Comparison of ENCODE assay signal across 29 cellular contexts in genomic region chr15:36901012-36901411, GRCh38.
"Had no signal": no experiment of that assay in that cellular context is flagged by ENCODE, and none has a peak within 500 bp of the region (broad histone marks: within the 10 kb centered on the region; RNA-seq: fewer than 3 reads in every experiment).

No MANE protein-coding gene starts in this region.

- H3K4me3 ChIP-seq: adrenal gland, SK-N-MC, smooth muscle cell, thyroid gland had no signal

- DNase-seq: activated CD4-positive, alpha-beta memory T cell treated with anti-CD3 and anti-CD28 coated beads for 36 hours; activated CD4-positive, alpha-beta T cell treated with anti-CD3 and anti-CD28 coated beads, Interleukin-2, amount 10 ng/mL, durations not matched to agents 24 days and 14 days; activated CD8-positive, alpha-beta memory T cell treated with anti-CD3 and anti-CD28 coated beads, Interleukin-2, amount 50 U/mL, for 4 hours; activated effector memory CD4-positive, alpha-beta T cell treated with anti-CD3 and anti-CD28 coated beads, Interleukin-2, amount 50 U/mL, for 16 hours; activated naive CD4-positive, alpha-beta T cell treated with anti-CD3 and anti-CD28 coated beads for 36 hours; activated naive CD8-positive, alpha-beta T cell treated with anti-CD3 and anti-CD28 coated beads for 36 hours; activated T-cell treated with anti-CD3 and anti-CD28 coated beads, Interleukin-2, amount 50 U/mL, for 1 hour; aorta; endodermal cell; foreskin melanocyte; left cardiac atrium; midbrain; naive thymus-derived CD8-positive, alpha-beta T cell; stimulated activated CD4-positive, alpha-beta T cell treated with anti-CD3 and anti-CD28 coated beads, Interleukin-1b, Interleukin-23, amount 100 ng/mL, for 48 hours; stimulated activated CD4-positive, alpha-beta T cell treated with anti-CD3 and anti-CD28 coated beads, Interleukin-4, amount 100 ng/mL, for 4 hours; stimulated activated CD8-positive, alpha-beta memory T cell treated with anti-CD3 and anti-CD28 coated beads, Interleukin-4, amount 100 ng/mL, for 48 hours; stimulated activated naive CD8-positive, alpha-beta T cell treated with anti-CD3 and anti-CD28 coated beads, Interleukin-15, amount 100 ng/mL, for 72 hours; T-helper 9 cell; thyroid gland; WERI-Rb-1 had no signal

- H3K9me3 ChIP-seq: adrenal gland, thyroid gland had no signal

- ATAC-seq: activated CD4-positive, CD25-positive, alpha-beta regulatory T cell treated with anti-CD3 and anti-CD28 coated beads, Interleukin-2, amount 50 U/mL, for 24 hours; esophagus mucosa; naive thymus-derived CD8-positive, alpha-beta T cell; stimulated activated memory B cell treated with anti-CD40 and anti-IgM and Interleukin-4, amounts not matched to agents 10 μg/mL and 1 μg/mL and 100 μg/mL, for 72 hours; stimulated activated naive CD8-positive, alpha-beta T cell treated with anti-CD3 and anti-CD28 coated beads, Interleukin-15, amount 100 ng/mL, for 72 hours had no signal

- H3K4me1 Mint-ChIP-seq: activated CD4-positive, alpha-beta T cell treated with anti-CD3 and anti-CD28 coated beads, Interleukin-2, amount 10 ng/mL, durations not matched to agents 24 days and 14 days; activated naive CD8-positive, alpha-beta T cell treated with anti-CD3 and anti-CD28 coated beads for 36 hours; central memory CD8-positive, alpha-beta T cell; naive thymus-derived CD8-positive, alpha-beta T cell; stimulated activated memory B cell treated with anti-CD40 and anti-IgM and Interleukin-4, amounts not matched to agents 10 μg/mL and 1 μg/mL and 100 μg/mL, for 72 hours; stimulated activated naive CD8-positive, alpha-beta T cell treated with anti-CD3 and anti-CD28 coated beads, Interleukin-15, amount 100 ng/mL, for 72 hours had no signal

- H3K27me3 Mint-ChIP-seq: activated CD4-positive, alpha-beta T cell treated with anti-CD3 and anti-CD28 coated beads, Interleukin-2, amount 10 ng/mL, durations not matched to agents 24 days and 14 days; dendritic cell treated with granulocyte-macrophage colony-stimulating factor and Interleukin-4, amounts not matched to agents 40 ng/mL and 50 ng/mL, for 4 days had no signal

- H3K27ac ChIP-seq: adrenal gland, SK-N-MC, thyroid gland, WERI-Rb-1 had no signal

- H3K27ac Mint-ChIP-seq: activated CD4-positive, alpha-beta memory T cell treated with anti-CD3 and anti-CD28 coated beads for 36 hours; activated CD4-positive, alpha-beta T cell treated with anti-CD3 and anti-CD28 coated beads, Interleukin-2, amount 10 ng/mL, durations not matched to agents 24 days and 14 days; activated naive CD4-positive, alpha-beta T cell treated with anti-CD3 and anti-CD28 coated beads for 36 hours; activated naive CD8-positive, alpha-beta T cell treated with anti-CD3 and anti-CD28 coated beads for 36 hours; activated T-helper 1 cell treated with anti-CD3 and anti-CD28 coated beads, Interleukin-12 subunit alpha, Interleukin-12 subunit beta, Interleukin-2, Interleukin-4 antibody, amounts not matched to agents 30 ng/mL and 10 ng/mL and 1 ng/mL, durations not matched to agents 14 hours and 24 hours and 36 hours; dendritic cell treated with granulocyte-macrophage colony-stimulating factor and Interleukin-4, amounts not matched to agents 40 ng/mL and 50 ng/mL, for 4 days; endodermal cell; naive thymus-derived CD8-positive, alpha-beta T cell; stimulated activated memory B cell treated with anti-CD40 and anti-IgM and Interleukin-4, amounts not matched to agents 10 μg/mL and 1 μg/mL and 100 μg/mL, for 72 hours; stimulated activated naive CD8-positive, alpha-beta T cell treated with anti-CD3 and anti-CD28 coated beads, Interleukin-15, amount 100 ng/mL, for 72 hours had no signal

- H3K4me1 ChIP-seq: thyroid gland had no signal

- H3K9me3 Mint-ChIP-seq: activated CD4-positive, alpha-beta memory T cell treated with anti-CD3 and anti-CD28 coated beads for 36 hours; activated CD4-positive, alpha-beta T cell treated with anti-CD3 and anti-CD28 coated beads, Interleukin-2, amount 10 ng/mL, durations not matched to agents 24 days and 14 days; activated naive CD4-positive, alpha-beta T cell treated with anti-CD3 and anti-CD28 coated beads for 36 hours; activated naive CD8-positive, alpha-beta T cell treated with anti-CD3 and anti-CD28 coated beads for 36 hours; activated T-helper 1 cell treated with anti-CD3 and anti-CD28 coated beads, Interleukin-12 subunit alpha, Interleukin-12 subunit beta, Interleukin-2, Interleukin-4 antibody, amounts not matched to agents 30 ng/mL and 10 ng/mL and 1 ng/mL, durations not matched to agents 14 hours and 24 hours and 36 hours; central memory CD8-positive, alpha-beta T cell; dendritic cell treated with granulocyte-macrophage colony-stimulating factor and Interleukin-4, amounts not matched to agents 40 ng/mL and 50 ng/mL, for 4 days; endodermal cell; naive thymus-derived CD8-positive, alpha-beta T cell; stimulated activated memory B cell treated with anti-CD40 and anti-IgM and Interleukin-4, amounts not matched to agents 10 μg/mL and 1 μg/mL and 100 μg/mL, for 72 hours; stimulated activated naive CD8-positive, alpha-beta T cell treated with anti-CD3 and anti-CD28 coated beads, Interleukin-15, amount 100 ng/mL, for 72 hours had no signal

- H3K27me3 ChIP-seq: adrenal gland, thyroid gland had no signal

- H3K36me3 Mint-ChIP-seq: activated CD4-positive, alpha-beta memory T cell treated with anti-CD3 and anti-CD28 coated beads for 36 hours; activated naive CD8-positive, alpha-beta T cell treated with anti-CD3 and anti-CD28 coated beads for 36 hours; naive thymus-derived CD8-positive, alpha-beta T cell; stimulated activated memory B cell treated with anti-CD40 and anti-IgM and Interleukin-4, amounts not matched to agents 10 μg/mL and 1 μg/mL and 100 μg/mL, for 72 hours had no signal

- H3K36me3 ChIP-seq: adrenal gland, thyroid gland had no signal

- H3K4me3 Mint-ChIP-seq: activated CD4-positive, alpha-beta memory T cell treated with anti-CD3 and anti-CD28 coated beads for 36 hours; activated CD4-positive, alpha-beta T cell treated with anti-CD3 and anti-CD28 coated beads, Interleukin-2, amount 10 ng/mL, durations not matched to agents 24 days and 14 days; activated naive CD4-positive, alpha-beta T cell treated with anti-CD3 and anti-CD28 coated beads for 36 hours; activated naive CD8-positive, alpha-beta T cell treated with anti-CD3 and anti-CD28 coated beads for 36 hours; activated T-helper 1 cell treated with anti-CD3 and anti-CD28 coated beads, Interleukin-12 subunit alpha, Interleukin-12 subunit beta, Interleukin-2, Interleukin-4 antibody, amounts not matched to agents 30 ng/mL and 10 ng/mL and 1 ng/mL, durations not matched to agents 14 hours and 24 hours and 36 hours; central memory CD8-positive, alpha-beta T cell; dendritic cell treated with granulocyte-macrophage colony-stimulating factor and Interleukin-4, amounts not matched to agents 40 ng/mL and 50 ng/mL, for 4 days; endodermal cell; naive thymus-derived CD8-positive, alpha-beta T cell; stimulated activated memory B cell treated with anti-CD40 and anti-IgM and Interleukin-4, amounts not matched to agents 10 μg/mL and 1 μg/mL and 100 μg/mL, for 72 hours; stimulated activated naive CD8-positive, alpha-beta T cell treated with anti-CD3 and anti-CD28 coated beads, Interleukin-15, amount 100 ng/mL, for 72 hours had no signal
